17 cellular contexts compared by ENCODE assay signal in genomic region chr6:67766061-67766460, GRCh38.
"Had no signal": no experiment of that assay in that cellular context is flagged by ENCODE, and none has a peak within 500 bp of the region (broad histone marks: within the 10 kb centered on the region; RNA-seq: fewer than 3 reads in every experiment).

No MANE protein-coding gene starts in this region.

- H3K4me1 ChIP-seq: psoas muscle, suprapubic skin had no signal

- H3K36me3 ChIP-seq: suprapubic skin had no signal

- H3K4me3 ChIP-seq: psoas muscle, suprapubic skin had no signal

- H3K27me3 Mint-ChIP-seq: activated CD4-positive, alpha-beta memory T cell treated with anti-CD3 and anti-CD28 coated beads for 36 hours; activated naive CD8-positive, alpha-beta T cell treated with anti-CD3 and anti-CD28 coated beads, Interleukin-2, amount 10 ng/mL, durations not matched to agents 7 days and 5 days; central memory CD8-positive, alpha-beta T cell; effector memory CD8-positive, alpha-beta T cell; memory B cell had no signal

- H3K27ac ChIP-seq: psoas muscle, suprapubic skin had no signal

- H3K36me3 Mint-ChIP-seq: activated CD4-positive, alpha-beta memory T cell treated with anti-CD3 and anti-CD28 coated beads for 36 hours; activated naive CD8-positive, alpha-beta T cell treated with anti-CD3 and anti-CD28 coated beads, Interleukin-2, amount 10 ng/mL, durations not matched to agents 7 days and 5 days; immature natural killer cell; memory B cell had no signal

- H3K4me1 Mint-ChIP-seq: activated naive CD8-positive, alpha-beta T cell treated with anti-CD3 and anti-CD28 coated beads, Interleukin-2, amount 10 ng/mL, durations not matched to agents 7 days and 5 days; central memory CD8-positive, alpha-beta T cell; memory B cell; nephron had no signal

- H3K27me3 ChIP-seq: suprapubic skin had no signal

- H3K9me3 ChIP-seq: psoas muscle, suprapubic skin had no signal

- ATAC-seq: activated T-cell treated with anti-CD3 and anti-CD28 coated beads, Interleukin-2, amount 50 U/mL, for 72 hours; effector memory CD8-positive, alpha-beta T cell; left colon; psoas muscle; sciatic nerve had no signal

- H3K27ac Mint-ChIP-seq: activated CD4-positive, alpha-beta memory T cell treated with anti-CD3 and anti-CD28 coated beads for 36 hours; activated naive CD8-positive, alpha-beta T cell treated with anti-CD3 and anti-CD28 coated beads, Interleukin-2, amount 10 ng/mL, durations not matched to agents 7 days and 5 days; activated T-cell treated with anti-CD3 and anti-CD28 coated beads, Interleukin-2, amount 50 U/mL, for 72 hours; effector memory CD8-positive, alpha-beta T cell; immature natural killer cell; memory B cell; nephron had no signal

- DNase-seq: activated CD4-positive, alpha-beta memory T cell treated with anti-CD3 and anti-CD28 coated beads for 36 hours; activated CD4-positive, CD25-positive, alpha-beta regulatory T cell treated with anti-CD3 and anti-CD28 coated beads, Interleukin-2, amount 50 U/mL, for 72 hours; activated naive CD8-positive, alpha-beta T cell treated with anti-CD3 and anti-CD28 coated beads, Interleukin-2, amount 10 ng/mL, durations not matched to agents 7 days and 5 days; activated T-cell treated with anti-CD3 and anti-CD28 coated beads, Interleukin-2, amount 50 U/mL, for 72 hours; anterior cingulate cortex; effector memory CD8-positive, alpha-beta T cell; immature natural killer cell; left colon; psoas muscle; stimulated activated CD4-positive, alpha-beta T cell treated with anti-CD3 and anti-CD28 coated beads, Interleukin-2, amount 100 ng/mL, for 48 hours; stimulated activated naive CD4-positive, alpha-beta T cell treated with Interleukin-2 at 50 U/mL for 16 hours; SW 1271 had no signal

- H3K9me3 Mint-ChIP-seq: nephron had no signal

- H3K4me3 Mint-ChIP-seq: activated CD4-positive, alpha-beta memory T cell treated with anti-CD3 and anti-CD28 coated beads for 36 hours; activated naive CD8-positive, alpha-beta T cell treated with anti-CD3 and anti-CD28 coated beads, Interleukin-2, amount 10 ng/mL, durations not matched to agents 7 days and 5 days; activated T-cell treated with anti-CD3 and anti-CD28 coated beads, Interleukin-2, amount 50 U/mL, for 72 hours; central memory CD8-positive, alpha-beta T cell; effector memory CD8-positive, alpha-beta T cell; immature natural killer cell; memory B cell; nephron had no signal
